Comparison of ENCODE assay signal across 17 cellular contexts in the genomic region with DNA sequence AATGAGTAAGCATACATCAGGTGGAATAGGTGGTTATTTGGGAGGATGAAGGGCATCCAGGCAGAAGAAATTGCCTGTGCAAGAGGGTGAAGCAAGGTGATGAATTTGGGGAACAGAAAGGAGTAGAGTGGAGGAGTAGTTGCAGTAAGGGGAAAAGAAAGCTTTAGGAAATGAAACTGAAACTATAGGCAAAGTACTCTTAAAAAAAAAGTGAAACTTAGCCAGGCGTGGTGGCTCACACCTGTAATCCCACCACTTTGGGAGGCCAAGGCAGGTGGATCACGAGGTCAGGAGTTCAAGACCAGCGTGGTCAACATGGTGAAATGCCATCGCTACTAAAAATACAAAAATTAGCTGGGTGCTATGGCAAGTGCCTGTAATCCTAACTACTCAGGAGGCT. TPM values are rescaled to one million over a fixed set of nuclear protein-coding genes. Genes with fewer than 3 reads are reported as not detected.
A peak's percentile ranks its signal among the peaks of the same experiment; 100 is the strongest.
DNase-seq lines count a peak whose midpoint lies in the region; ATAC-seq and TF ChIP-seq lines count a peak whose summit lies in the region.
"Had no signal": no experiment of that assay in that cellular context is flagged by ENCODE, and none has a peak within 500 bp of the region (broad histone marks: within the 10 kb centered on the region; RNA-seq: fewer than 3 reads in every experiment).

No MANE protein-coding gene starts in this region.

- no peak overlapping the region for H3K4me3 ChIP-seq in CD8-positive, alpha-beta memory T cell (ENCODE audit: low read length)
- no peak overlapping the region for H3K4me3 ChIP-seq in endodermal cell (ENCODE audit: low read length)
- H3K4me3 ChIP-seq: mucosa of descending colon, SK-N-MC had no signal

- no peak for DNase-seq in CD8-positive, alpha-beta memory T cell
- DNase-seq in activated CD4-positive, alpha-beta memory T cell treated with anti-CD3 and anti-CD28 coated beads for 36 hours: no peak
- DNase-seq in endodermal cell: no peak
- DNase-seq: activated CD4-positive, alpha-beta T cell treated with anti-CD3 and anti-CD28 coated beads for 48 hours; C1 segment of cervical spinal cord; mucosa of descending colon; NCI-H1105; NCI-H526; retina; stimulated activated CD4-positive, alpha-beta T cell treated with anti-CD3 and anti-CD28 coated beads, Interleukin-2, amount 100 ng/mL, for 48 hours; stimulated activated naive CD8-positive, alpha-beta T cell treated with anti-CD3 and anti-CD28 coated beads, Interleukin-15, Interleukin-2, amounts not matched to agents 100 U/mL and 50 U/mL, for 24 hours had no signal

- no peak overlapping the region for H3K27ac ChIP-seq in CD8-positive, alpha-beta memory T cell (ENCODE audit: low read depth, low read length)
- no peak overlapping the region for H3K27ac ChIP-seq in endodermal cell (ENCODE audit: low read depth, low read length)
- H3K27ac ChIP-seq: SK-N-MC had no signal

- H3K27ac Mint-ChIP-seq in CD8-positive, alpha-beta memory T cell: peak overlapping the region in 6 of 8 donors; percentile 6 to 89 (median 37)
- peak overlapping the region; percentile 61 for H3K27ac Mint-ChIP-seq in activated CD4-positive, alpha-beta memory T cell treated with anti-CD3 and anti-CD28 coated beads for 36 hours
- no peak overlapping the region for H3K27ac Mint-ChIP-seq in endodermal cell

- no peaks in the 10 kb centered on the region for H3K9me3 Mint-ChIP-seq in CD8-positive, alpha-beta memory T cell
- no peaks in the 10 kb centered on the region for H3K9me3 Mint-ChIP-seq in activated CD4-positive, alpha-beta memory T cell treated with anti-CD3 and anti-CD28 coated beads for 36 hours
- no peaks in the 10 kb centered on the region for H3K9me3 Mint-ChIP-seq in endodermal cell

- ATAC-seq in GM18868 (IDR thresholded peaks at IDR 0.05; ENCODE audit: unreplicated experiment) (peak; percentile 59), HG03354 (IDR thresholded peaks at IDR 0.05; ENCODE audit: poor library complexity, severe bottlenecking, unreplicated experiment) (peak; percentile 58), HG03159 (IDR thresholded peaks at IDR 0.05; ENCODE audit: unreplicated experiment) (no peak), HG02588 (IDR thresholded peaks at IDR 0.05; ENCODE audit: unreplicated experiment) (no peak), HG03097 (IDR thresholded peaks at IDR 0.05; ENCODE audit: low FRiP score, unreplicated experiment) (no peak)
- ATAC-seq: mucosa of descending colon; stimulated activated naive CD8-positive, alpha-beta T cell treated with anti-CD3 and anti-CD28 coated beads, Interleukin-15, Interleukin-2, amounts not matched to agents 100 U/mL and 50 U/mL, for 24 hours had no signal

- POLR2A ChIA-PET in CD8-positive, alpha-beta memory T cell (lab: Charles Lee): no interaction called here
- POLR2A ChIA-PET in activated CD4-positive, alpha-beta memory T cell treated with anti-CD3 and anti-CD28 coated beads for 36 hours (lab: Charles Lee): no interaction called here

- 87 to 97% methylated on average over 4 of the region's 4 CpGs for WGBS in endodermal cell (ENCODE audit: insufficient coverage in 1 of 2, insufficient read length in 1 of 2), 2 experiments

- H3K9me3 ChIP-seq in CD8-positive, alpha-beta memory T cell (ENCODE audit: low read length): no peaks in the 10 kb centered on the region
- no peaks in the 10 kb centered on the region for H3K9me3 ChIP-seq in endodermal cell (ENCODE audit: control insufficient read depth, low read length)
- H3K9me3 ChIP-seq: mucosa of descending colon had no signal

- H3K4me1 ChIP-seq in CD8-positive, alpha-beta memory T cell (ENCODE audit: insufficient read depth, low read length): no peaks in the 10 kb centered on the region
- no peaks in the 10 kb centered on the region for H3K4me1 ChIP-seq in endodermal cell (ENCODE audit: control insufficient read depth, insufficient read depth, low read length)

- CTCF ChIA-PET in CD8-positive, alpha-beta memory T cell (lab: Charles Lee): no interaction called here
- CTCF ChIA-PET in activated CD4-positive, alpha-beta memory T cell treated with anti-CD3 and anti-CD28 coated beads for 36 hours (lab: Charles Lee): interaction anchor here (1.4 to 3.4 kb wide), 2 partner anchors 70 to 301 kb away, joined by 3 to 13 read pairs; no protein-coding TSS in a partner anchor

- H3K4me1 Mint-ChIP-seq in CD8-positive, alpha-beta memory T cell: peaks cover 5 to 15% (median 11%) of the 10 kb centered on the region in 3 donors
- peaks cover 9% of the 10 kb centered on the region for H3K4me1 Mint-ChIP-seq in activated CD4-positive, alpha-beta memory T cell treated with anti-CD3 and anti-CD28 coated beads for 36 hours (ENCODE audit: low read depth)
- H3K4me1 Mint-ChIP-seq in endodermal cell: no peaks in the 10 kb centered on the region

- no peaks in the 10 kb centered on the region for H3K27me3 ChIP-seq in CD8-positive, alpha-beta memory T cell (ENCODE audit: insufficient read depth, low read length, poor library complexity, severe bottlenecking)
- no peaks in the 10 kb centered on the region for H3K27me3 ChIP-seq in endodermal cell (ENCODE audit: control insufficient read depth, insufficient read depth, low read length, poor library complexity, severe bottlenecking)

- intact Hi-C loops in activated CD4-positive, alpha-beta memory T cell treated with anti-CD3 and anti-CD28 coated beads for 36 hours (cut with micrococcal nuclease): no loop called here

- H3K36me3 ChIP-seq in CD8-positive, alpha-beta memory T cell (ENCODE audit: insufficient read depth, low read length): peaks cover 53% of the 10 kb centered on the region
- peaks cover 92% of the 10 kb centered on the region for H3K36me3 ChIP-seq in endodermal cell (ENCODE audit: control insufficient read depth, insufficient read depth, low read length)

- no peak overlapping the region for H3K4me3 Mint-ChIP-seq in CD8-positive, alpha-beta memory T cell
- H3K4me3 Mint-ChIP-seq in activated CD4-positive, alpha-beta memory T cell treated with anti-CD3 and anti-CD28 coated beads for 36 hours: no peak overlapping the region
- no peak overlapping the region for H3K4me3 Mint-ChIP-seq in endodermal cell

- no peak for TF ChIP-seq CTCF in endodermal cell (conservative IDR thresholded peaks at IDR 0.05)

- H3K27me3 Mint-ChIP-seq in CD8-positive, alpha-beta memory T cell: no peaks in the 10 kb centered on the region
- H3K27me3 Mint-ChIP-seq in activated CD4-positive, alpha-beta memory T cell treated with anti-CD3 and anti-CD28 coated beads for 36 hours: no peaks in the 10 kb centered on the region
- no peaks in the 10 kb centered on the region for H3K27me3 Mint-ChIP-seq in endodermal cell (ENCODE audit: insufficient read depth)

- H3K36me3 Mint-ChIP-seq in CD8-positive, alpha-beta memory T cell: peaks cover 20 to 82% (median 29%) of the 10 kb centered on the region in 3 donors
- H3K36me3 Mint-ChIP-seq in activated CD4-positive, alpha-beta memory T cell treated with anti-CD3 and anti-CD28 coated beads for 36 hours: peaks cover 54% of the 10 kb centered on the region
- peaks cover 73% of the 10 kb centered on the region for H3K36me3 Mint-ChIP-seq in endodermal cell (ENCODE audit: low read depth)

- no peak overlapping the region for H3K9ac ChIP-seq in endodermal cell (ENCODE audit: extremely low read depth, low read length, poor library complexity, severe bottlenecking)

RNA-seq across cellular contexts. Expression of gene NUP205, which starts 17.6 kb away (rescaled TPM):
- 100 to 1,000 TPM; 123 to 134 TPM for total RNA-seq in CD8-positive, alpha-beta memory T cell
- polyA plus RNA-seq in CD8-positive, alpha-beta memory T cell: 23.9 TPM
- 100 to 1,000 TPM; 126 to 132 TPM for total RNA-seq in activated CD4-positive, alpha-beta memory T cell treated with anti-CD3 and anti-CD28 coated beads for 36 hours
- 100 to 1,000 TPM; 118 to 129 TPM for total RNA-seq in endodermal cell
- 104 TPM for polyA plus RNA-seq in endodermal cell (2013, experiment 1 of 2)
- polyA plus RNA-seq in endodermal cell (2013, experiment 2 of 2): 96.3 TPM

Comparison
In these comparisons a context has a peak if more than half of its experiments do, and no peak if none do; other contexts are left out.
1. ATAC-seq: peak in GM18868 (single experiment) and HG03354 (single experiment); none in HG03159 (single experiment), HG02588 (single experiment) and HG03097 (single experiment).